30 cellular contexts compared by ENCODE assay signal in genomic region chr12:44063671-44064070, GRCh38.
"Had no signal": no experiment of that assay in that cellular context is flagged by ENCODE, and none has a peak within 500 bp of the region (broad histone marks: within the 10 kb centered on the region; RNA-seq: fewer than 3 reads in every experiment).

No MANE protein-coding gene starts in this region.

- H3K4me3 ChIP-seq: adrenal gland, breast epithelium had no signal

- FAIRE-seq: TTC549 had no signal

- H3K27me3 ChIP-seq: adrenal gland, brain microvascular endothelial cell, breast epithelium had no signal

- DNase-seq: activated B cell treated with CpG ODN at 0.5 μM for 24 hours; activated CD4-positive, alpha-beta memory T cell treated with anti-CD3 and anti-CD28 coated beads for 36 hours; activated CD4-positive, alpha-beta T cell treated with anti-CD3 and anti-CD28 coated beads for 4 hours; activated CD4-positive, alpha-beta T cell treated with anti-CD3 and anti-CD28 coated beads, Interleukin-2, amount 10 ng/mL, durations not matched to agents 24 days and 14 days; activated CD4-positive, alpha-beta T cell treated with anti-CD3 and anti-CD28 coated beads, Interleukin-2, amount 50 U/mL, for 1 hour; activated CD4-positive, alpha-beta T cell treated with anti-CD3 and anti-CD28 coated beads, Interleukin-2, amount 50 U/mL, for 4 hours; activated CD4-positive, CD25-positive, alpha-beta regulatory T cell treated with anti-CD3 and anti-CD28 coated beads, Interleukin-2, amount 50 U/mL, for 72 hours; activated CD8-positive, alpha-beta memory T cell treated with anti-CD3 and anti-CD28 coated beads, Interleukin-2, amount 50 U/mL, for 4 hours; activated CD8-positive, alpha-beta T cell treated with anti-CD3 and anti-CD28 coated beads for 36 hours; activated effector memory CD4-positive, alpha-beta T cell treated with anti-CD3 and anti-CD28 coated beads, Interleukin-2, amount 50 U/mL, for 16 hours; activated gamma-delta T cell treated with Interleukin-2 at 50 U/mL for 16 hours; activated naive CD4-positive, alpha-beta T cell; activated naive CD4-positive, alpha-beta T cell treated with anti-CD3 and anti-CD28 coated beads for 36 hours; activated naive CD4-positive, alpha-beta T cell treated with anti-CD3 and anti-CD28 coated beads, Interleukin-2, amount 50 U/mL, for 16 hours; activated naive CD8-positive, alpha-beta T cell treated with anti-CD3 and anti-CD28 coated beads for 36 hours; activated T-cell treated with anti-CD3 and anti-CD28 coated beads for 4 hours; activated T-cell treated with anti-CD3 and anti-CD28 coated beads, Interleukin-2, amount 50 U/mL, for 1 hour; activated T-cell treated with anti-CD3 and anti-CD28 coated beads, Interleukin-2, amount 50 U/mL, for 4 hours; activated T-cell treated with anti-CD3 and anti-CD28 coated beads, Interleukin-2, amount 50 U/mL, for 72 hours; adrenal gland; amniotic stem cell; aorta; brain microvascular endothelial cell; central memory CD4-positive, alpha-beta T cell; T-helper 1 cell; T-helper 2 cell; T-helper 9 cell had no signal

- H3K27ac ChIP-seq: adrenal gland, brain microvascular endothelial cell, breast epithelium, VCaP had no signal

- H3K4me1 ChIP-seq: adrenal gland, breast epithelium had no signal

- H3K9me3 ChIP-seq: adrenal gland, breast epithelium had no signal

- H3K36me3 ChIP-seq: adrenal gland, brain microvascular endothelial cell, breast epithelium had no signal
